In the genomic region with DNA sequence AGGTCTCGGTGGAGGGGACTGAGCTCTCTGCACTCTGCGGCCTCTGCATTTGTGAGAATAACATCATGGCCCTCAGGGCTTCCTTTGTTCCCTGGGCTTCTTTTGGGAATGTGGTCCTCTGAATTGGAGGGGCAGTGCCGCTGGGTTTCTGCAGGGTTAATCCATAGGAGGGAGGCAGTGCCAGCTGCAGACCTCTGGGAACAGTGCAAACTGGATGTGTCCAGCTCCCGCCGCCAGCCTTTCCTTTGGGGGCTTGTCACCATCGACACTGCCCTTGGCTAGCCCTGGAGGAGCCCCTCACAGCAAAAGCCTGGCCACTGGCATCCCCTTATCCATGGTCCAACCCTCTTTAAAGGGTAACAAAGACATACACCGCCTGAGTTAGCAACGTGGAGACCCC, we compare ENCODE assay signal across 16 cellular contexts.
DNase-seq lines count a peak whose midpoint lies in the region; TF ChIP-seq lines count a peak whose summit lies in the region.
"Had no signal": no experiment of that assay in that cellular context is flagged by ENCODE, and none has a peak within 500 bp of the region (broad histone marks: within the 10 kb centered on the region; RNA-seq: fewer than 3 reads in every experiment).

No MANE protein-coding gene starts in this region.

- no TSS peak for BruUV-seq in MCF 10A (replicated peaks; lab: Mats Ljungman, UMichigan)

- no peak overlapping the region for H3K27ac Mint-ChIP-seq in activated CD4-positive, alpha-beta T cell treated with anti-CD3 and anti-CD28 coated beads, Interleukin-2, amount 10 ng/mL, durations not matched to agents 24 days and 14 days
- H3K27ac Mint-ChIP-seq in H9 (no peak overlapping the region; a peak in 1 of 7 replicates), endodermal cell (no peak overlapping the region), MCF 10A (ENCODE audit: low read depth, unreplicated experiment) (no peak overlapping the region)
- no peak overlapping the region for H3K27ac Mint-ChIP-seq in activated T-cell treated with anti-CD3 and anti-CD28 coated beads, Interleukin-2, amount 50 U/mL, for 24 hours
- H3K27ac Mint-ChIP-seq: CD14-positive monocyte; CD8-positive, alpha-beta T cell had no signal

- H3K27me3 ChIP-seq in H9 (ENCODE audit: insufficient read depth, low read length) = no peaks in the 10 kb centered on the region
- H3K27me3 ChIP-seq in endodermal cell (ENCODE audit: control insufficient read depth, insufficient read depth, low read length, poor library complexity, severe bottlenecking) = no peaks in the 10 kb centered on the region
- H3K27me3 ChIP-seq in spleen (replicated peaks in 1 of 7) = peaks cover 0 to 15% (median 0%) of the 10 kb centered on the region in 7 donors

- no peaks in the 10 kb centered on the region for H3K9me3 Mint-ChIP-seq in activated CD4-positive, alpha-beta T cell treated with anti-CD3 and anti-CD28 coated beads, Interleukin-2, amount 10 ng/mL, durations not matched to agents 24 days and 14 days
- peaks cover 5 to 16% of the 10 kb centered on the region in 2 experiments; a peak in 4 of 5 replicates for H3K9me3 Mint-ChIP-seq in H9
- peaks cover 29% of the 10 kb centered on the region for H3K9me3 Mint-ChIP-seq in endodermal cell
- no peaks in the 10 kb centered on the region for H3K9me3 Mint-ChIP-seq in activated T-cell treated with anti-CD3 and anti-CD28 coated beads, Interleukin-2, amount 50 U/mL, for 24 hours
- H3K9me3 Mint-ChIP-seq in MCF 10A (ENCODE audit: unreplicated experiment) = peaks cover 7% of the 10 kb centered on the region
- H3K9me3 Mint-ChIP-seq: CD8-positive, alpha-beta T cell had no signal

- no peak overlapping the region for H4K91ac ChIP-seq in H9 (ENCODE audit: insufficient read length, low read depth, low read length)

- no peaks in the 10 kb centered on the region for H3K36me3 Mint-ChIP-seq in activated CD4-positive, alpha-beta T cell treated with anti-CD3 and anti-CD28 coated beads, Interleukin-2, amount 10 ng/mL, durations not matched to agents 24 days and 14 days (ENCODE audit: low read depth)
- H3K36me3 Mint-ChIP-seq in H9 (ENCODE audit: insufficient read depth in 1 of 3, low read depth in 3 of 3) (peaks cover 6 to 18% (median 10%) of the 10 kb centered on the region in 3 experiments; a peak in 5 of 7 replicates), endodermal cell (ENCODE audit: low read depth) (peaks cover 7% of the 10 kb centered on the region), MCF 10A (ENCODE audit: insufficient read depth, unreplicated experiment) (no peaks in the 10 kb centered on the region)
- H3K36me3 Mint-ChIP-seq in activated T-cell treated with anti-CD3 and anti-CD28 coated beads, Interleukin-2, amount 50 U/mL, for 24 hours (ENCODE audit: low read depth) = no peaks in the 10 kb centered on the region
- H3K36me3 Mint-ChIP-seq: CD14-positive monocyte had no signal

- no peak overlapping the region for H3T11ph ChIP-seq in H9 (ENCODE audit: low read length)

- no peak overlapping the region for H2AFZ ChIP-seq in H9 (ENCODE audit: low read length)

- no peaks in the 10 kb centered on the region for H3K36me3 ChIP-seq in endodermal cell (ENCODE audit: control insufficient read depth, insufficient read depth, low read length)
- H3K36me3 ChIP-seq in spleen = peaks cover 0 to 38% (median 0%) of the 10 kb centered on the region in 6 donors

- no peak overlapping the region for H3K14ac ChIP-seq in H9 (ENCODE audit: insufficient read depth, low read length)

- no peak overlapping the region for H3K4me2 ChIP-seq in H9 (ENCODE audit: insufficient read depth, insufficient read length, low read length)

- H4K5ac ChIP-seq in H9 (ENCODE audit: insufficient read length, low read depth, low read length) = no peak overlapping the region

- POLR2A ChIA-PET in MCF 10A (lab: Yijun Ruan, JAX) = no interaction called here

- no peak overlapping the region for H2AK5ac ChIP-seq in H9 (ENCODE audit: insufficient read length, low read length)

- H3K9ac ChIP-seq in H9 (ENCODE audit: extremely low read depth, insufficient read length, low read length) (no peak overlapping the region), endodermal cell (ENCODE audit: extremely low read depth, low read length, poor library complexity, severe bottlenecking) (no peak overlapping the region)

- no peak overlapping the region for H4K8ac ChIP-seq in H9 (replicated peaks; ENCODE audit: insufficient read length, low read depth, low read length)

- H2BK15ac ChIP-seq in H9 (ENCODE audit: low read depth, low read length) = no peak overlapping the region

- intact Hi-C loops in activated CD4-positive, alpha-beta T cell treated with anti-CD3 and anti-CD28 coated beads, Interleukin-2, amount 10 ng/mL, durations not matched to agents 24 days and 14 days (cut with micrococcal nuclease) = no loop called here
- intact Hi-C loops in spleen (cut with DNase I; ENCODE audit: low total_unique reads) = no loop called here
- intact Hi-C loops in MCF 10A (cut with micrococcal nuclease) = no loop called here

- no peak overlapping the region for H3K4me3 Mint-ChIP-seq in activated CD4-positive, alpha-beta T cell treated with anti-CD3 and anti-CD28 coated beads, Interleukin-2, amount 10 ng/mL, durations not matched to agents 24 days and 14 days
- no peak overlapping the region for H3K4me3 Mint-ChIP-seq in H9
- H3K4me3 Mint-ChIP-seq in endodermal cell = no peak overlapping the region
- no peak overlapping the region for H3K4me3 Mint-ChIP-seq in activated T-cell treated with anti-CD3 and anti-CD28 coated beads, Interleukin-2, amount 50 U/mL, for 24 hours
- no peak overlapping the region for H3K4me3 Mint-ChIP-seq in MCF 10A (ENCODE audit: unreplicated experiment)
- H3K4me3 Mint-ChIP-seq: CD14-positive monocyte; CD8-positive, alpha-beta T cell had no signal

- no CpG with 5 or more reads among the region's 8 CpGs for WGBS in H9 (ENCODE audit: extremely low coverage, insufficient read length, low lambda C conversion rate)
- 69 to 76% methylated on average over 8 of the region's 8 CpGs for WGBS in endodermal cell (ENCODE audit: insufficient coverage in 1 of 2, insufficient read length in 1 of 2), 2 experiments
- WGBS in spleen, 5 donors = 71 to 85% (median 83%) methylated on average over 6 to 8 of the region's 8 CpGs

- no peaks in the 10 kb centered on the region; the same call in 1 of the 2 replicates for H3K4me1 ChIP-seq in H9 (ENCODE audit: insufficient read depth, low read length)
- H3K4me1 ChIP-seq in endodermal cell (ENCODE audit: control insufficient read depth, insufficient read depth, low read length) = no peaks in the 10 kb centered on the region
- H3K4me1 ChIP-seq in spleen = no peaks in the 10 kb centered on the region

- H3K9me3 ChIP-seq in H9 (ENCODE audit: control insufficient read depth, low read depth, low read length) (no peaks in the 10 kb centered on the region), endodermal cell (ENCODE audit: control insufficient read depth, low read length) (no peaks in the 10 kb centered on the region), spleen (no peaks in the 10 kb centered on the region)

- H3K23ac ChIP-seq in H9 (ENCODE audit: insufficient read length, low read depth, low read length) = no peak overlapping the region

- H3K4ac ChIP-seq in H9 (ENCODE audit: low read depth, low read length) = no peak overlapping the region

- H2BK5ac ChIP-seq in H9 (ENCODE audit: insufficient read length, low read length) = no peak overlapping the region

- H2BK20ac ChIP-seq in H9 (ENCODE audit: low read depth, low read length, poor library complexity, severe bottlenecking) = no peak overlapping the region

- peak; percentile 43 for DNase-seq in activated CD4-positive, alpha-beta T cell treated with anti-CD3 and anti-CD28 coated beads, Interleukin-2, amount 10 ng/mL, durations not matched to agents 24 days and 14 days
- DNase-seq in activated CD4-positive, alpha-beta T cell treated with anti-CD3 and anti-CD28 coated beads, Interleukin-2, amount 50 U/mL, for 4 hours = no peak
- DNase-seq in H9 (peak; percentile 17), endodermal cell (peak; percentile 29), spleen (peak; percentile 51), kidney tubule cell (ENCODE audit: low spot score) (no peak), MCF 10A (ENCODE audit: unreplicated experiment) (no peak)
- no peak for DNase-seq in activated T-cell treated with anti-CD3 and anti-CD28 coated beads, Interleukin-2, amount 50 U/mL, for 24 hours
- DNase-seq: COR-L47, DMS153, DMS79 treated with DMSO at 0.1 percent for 48 hours, EL, GDM1 had no signal

- H3K23me2 ChIP-seq in H9 (ENCODE audit: insufficient read length, low read depth, low read length, poor library complexity, severe bottlenecking) = no peaks in the 10 kb centered on the region

- H3K4me3 ChIP-seq in endodermal cell (ENCODE audit: low read length) (no peak overlapping the region), spleen (no peak overlapping the region)

- no peaks in the 10 kb centered on the region for H3K79me2 ChIP-seq in H9 (ENCODE audit: insufficient read depth, low read length)

- no peaks in the 10 kb centered on the region for H4K20me1 ChIP-seq in H9 (ENCODE audit: control insufficient read depth, insufficient read depth, insufficient read length)

- TF ChIP-seq CTCF in H9 (conservative IDR thresholded peaks at IDR 0.05) (no peak), endodermal cell (conservative IDR thresholded peaks at IDR 0.05) (no peak), spleen (IDR thresholded peaks at IDR 0.05 in 8 of 11, conservative IDR thresholded peaks at IDR 0.05 in 3 of 11) (no peak), MCF 10A (IDR thresholded peaks at IDR 0.05; ENCODE audit: unreplicated experiment) (no peak)

- no peaks in the 10 kb centered on the region for H3K79me1 ChIP-seq in H9 (ENCODE audit: insufficient read depth, low read depth, low read length, poor library complexity, severe bottlenecking)

- CTCF ChIA-PET in MCF 10A (lab: Yijun Ruan, JAX) = interaction anchor here (0.6 kb wide), 1 partner anchor 117 kb away, joined by 4 read pairs; no protein-coding TSS in a partner anchor

- H3K18ac ChIP-seq in H9 (ENCODE audit: insufficient read length, low read depth, low read length) = no peak overlapping the region

- no peak overlapping the region for H2BK12ac ChIP-seq in H9 (ENCODE audit: insufficient read length, low read depth, low read length)

- TF ChIP-seq POLR2A in spleen (IDR thresholded peaks at IDR 0.05) = no peak

- H3K56ac ChIP-seq in H9 (ENCODE audit: insufficient read length, low read depth, low read length) = no peak overlapping the region

- peaks cover 2% of the 10 kb centered on the region for H3K27me3 Mint-ChIP-seq in activated CD4-positive, alpha-beta T cell treated with anti-CD3 and anti-CD28 coated beads, Interleukin-2, amount 10 ng/mL, durations not matched to agents 24 days and 14 days
- H3K27me3 Mint-ChIP-seq in H9 (ENCODE audit: low read depth) (peaks cover 24% of the 10 kb centered on the region), endodermal cell (ENCODE audit: insufficient read depth) (no peaks in the 10 kb centered on the region), MCF 10A (ENCODE audit: insufficient read depth, unreplicated experiment) (peaks cover 14% of the 10 kb centered on the region)
- H3K27me3 Mint-ChIP-seq in activated T-cell treated with anti-CD3 and anti-CD28 coated beads, Interleukin-2, amount 50 U/mL, for 24 hours = peaks cover 23% of the 10 kb centered on the region

- no peaks in the 10 kb centered on the region for H3K4me1 Mint-ChIP-seq in activated CD4-positive, alpha-beta T cell treated with anti-CD3 and anti-CD28 coated beads, Interleukin-2, amount 10 ng/mL, durations not matched to agents 24 days and 14 days
- H3K4me1 Mint-ChIP-seq in H9 = peaks cover 24 to 30% of the 10 kb centered on the region in 2 experiments
- peaks cover 5% of the 10 kb centered on the region for H3K4me1 Mint-ChIP-seq in endodermal cell
- no peaks in the 10 kb centered on the region for H3K4me1 Mint-ChIP-seq in activated T-cell treated with anti-CD3 and anti-CD28 coated beads, Interleukin-2, amount 50 U/mL, for 24 hours (ENCODE audit: low read depth)
- H3K4me1 Mint-ChIP-seq in MCF 10A (ENCODE audit: insufficient read depth, unreplicated experiment) = no peaks in the 10 kb centered on the region
- H3K4me1 Mint-ChIP-seq: CD14-positive monocyte had no signal

- no peak overlapping the region for H2BK120ac ChIP-seq in H9 (ENCODE audit: low read depth, low read length, poor library complexity, severe bottlenecking)

- H3K27ac ChIP-seq in H9 (ENCODE audit: insufficient read length, low read depth, low read length) = no peak overlapping the region
- peak overlapping the region; percentile 11 for H3K27ac ChIP-seq in endodermal cell (ENCODE audit: low read depth, low read length)
- no peak overlapping the region for H3K27ac ChIP-seq in spleen
- H3K27ac ChIP-seq: 22Rv1 had no signal

Comparison
In these comparisons a context has a peak if more than half of its experiments do, and no peak if none do; other contexts are left out.
1. DNase-seq: peak in activated CD4-positive, alpha-beta T cell treated with anti-CD3 and anti-CD28 coated beads, Interleukin-2, amount 10 ng/mL, durations not matched to agents 24 days and 14 days (single experiment), H9 (single experiment), endodermal cell (single experiment) and spleen (single experiment); none in activated CD4-positive, alpha-beta T cell treated with anti-CD3 and anti-CD28 coated beads, Interleukin-2, amount 50 U/mL, for 4 hours (0 of 2), activated T-cell treated with anti-CD3 and anti-CD28 coated beads, Interleukin-2, amount 50 U/mL, for 24 hours (single experiment), kidney tubule cell (single experiment) and MCF 10A (single experiment).